ENCODE assay signal across 8 cellular contexts in the genomic region with DNA sequence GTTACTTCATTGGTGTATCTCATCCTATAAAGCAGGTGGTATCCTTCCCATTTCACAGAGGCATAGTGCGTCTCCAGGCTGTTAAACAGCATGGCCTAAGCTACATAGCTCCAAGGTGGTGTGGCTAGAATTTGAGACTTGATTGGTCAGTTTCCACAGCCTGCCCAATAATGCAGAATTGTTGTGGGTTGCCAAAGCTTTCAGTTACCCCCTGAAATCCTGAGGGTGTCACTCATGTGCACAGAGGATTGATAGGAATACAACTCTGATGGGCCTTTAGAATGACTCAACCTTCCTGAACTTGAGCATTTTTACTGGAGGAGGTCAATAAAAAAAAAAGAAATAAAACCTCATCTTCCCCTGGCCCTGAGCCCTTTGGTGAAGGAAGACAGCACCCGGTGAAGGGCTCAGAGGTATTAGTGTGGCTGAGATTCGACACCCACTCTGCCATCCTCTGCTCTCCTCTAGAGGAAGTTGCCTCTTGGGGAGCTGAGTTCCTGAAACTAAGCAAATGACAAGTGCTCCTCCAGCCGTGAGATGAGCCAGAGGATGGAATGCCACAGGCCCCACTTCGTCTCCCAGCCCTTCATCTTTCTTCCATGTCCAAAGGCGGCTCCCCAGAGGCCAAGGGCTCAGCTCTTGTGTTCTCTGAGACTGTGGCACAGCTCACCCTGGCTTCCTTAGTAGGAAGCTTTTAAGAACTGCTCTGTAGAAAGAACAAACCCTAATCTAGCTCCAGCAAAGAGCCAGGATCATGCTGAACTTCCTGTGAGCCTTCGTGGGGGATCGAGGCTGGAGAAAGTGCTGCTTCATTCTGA. TPM values are rescaled to one million over a fixed set of nuclear protein-coding genes. Genes with fewer than 3 reads are reported as not detected.
DNase-seq lines count a peak whose midpoint lies in the region; ATAC-seq and TF ChIP-seq lines count a peak whose summit lies in the region.

No MANE protein-coding gene starts in this region.

- no peak overlapping the region for H3K9ac ChIP-seq in endodermal cell (ENCODE audit: extremely low read depth, low read length, poor library complexity, severe bottlenecking)

- H3K9me3 ChIP-seq in RWPE2 (ENCODE audit: severe bottlenecking) (no peaks in the 10 kb centered on the region), endodermal cell (ENCODE audit: control insufficient read depth, low read length) (no peaks in the 10 kb centered on the region)

- DNase-seq in activated CD4-positive, alpha-beta T cell treated with anti-CD3 and anti-CD28 coated beads for 36 hours = peak; percentile 43
- DNase-seq in activated CD4-positive, alpha-beta T cell treated with anti-CD3 and anti-CD28 coated beads, Interleukin-2, amount 50 U/mL, for 1 hour = no peak
- DNase-seq in RWPE2 (ENCODE audit: low spot score) (no peak), endodermal cell (peak; percentile 58), sciatic nerve (ENCODE audit: low spot score) (no peak), hepatic stellate cell (ENCODE audit: low spot score) (no peak), superior temporal gyrus (ENCODE audit: extremely low spot score) (no peak)

- H3K27ac ChIP-seq in RWPE2 (ENCODE audit: poor library complexity, severe bottlenecking) (peak overlapping the region; percentile 13), endodermal cell (ENCODE audit: low read depth, low read length) (no peak overlapping the region)

- 80 to 85% methylated on average over 5 to 8 of the region's 8 CpGs for WGBS in endodermal cell (ENCODE audit: insufficient coverage in 1 of 2, insufficient read length in 1 of 2), 2 experiments

- no peaks in the 10 kb centered on the region for H3K9me3 Mint-ChIP-seq in activated CD4-positive, alpha-beta T cell treated with anti-CD3 and anti-CD28 coated beads for 36 hours (ENCODE audit: low read depth)
- peaks cover 20% of the 10 kb centered on the region for H3K9me3 Mint-ChIP-seq in endodermal cell

- H3K36me3 ChIP-seq in RWPE2 (ENCODE audit: low read depth) (no peaks in the 10 kb centered on the region), endodermal cell (ENCODE audit: control insufficient read depth, insufficient read depth, low read length) (no peaks in the 10 kb centered on the region)

- TF ChIP-seq CTCF in RWPE2 (IDR thresholded peaks at IDR 0.05; ENCODE audit: poor library complexity, severe bottlenecking) (no peak), endodermal cell (conservative IDR thresholded peaks at IDR 0.05) (no peak)

- POLR2A ChIA-PET in activated CD4-positive, alpha-beta T cell treated with anti-CD3 and anti-CD28 coated beads for 36 hours (lab: Charles Lee) = interaction anchor here (0.7 to 3.0 kb wide), 5 partner anchors 14 to 81 kb away, joined by 3 to 14 read pairs (median 4); a partner anchor contains a TSS

- H3K4me3 Mint-ChIP-seq in activated CD4-positive, alpha-beta T cell treated with anti-CD3 and anti-CD28 coated beads for 36 hours = peak overlapping the region; percentile 93
- H3K4me3 Mint-ChIP-seq in endodermal cell = no peak overlapping the region

- H3K4me3 ChIP-seq in RWPE2 (ENCODE audit: severe bottlenecking) (no peak overlapping the region), endodermal cell (ENCODE audit: low read length) (no peak overlapping the region)

- H3K27me3 Mint-ChIP-seq in activated CD4-positive, alpha-beta T cell treated with anti-CD3 and anti-CD28 coated beads for 36 hours = no peaks in the 10 kb centered on the region
- no peaks in the 10 kb centered on the region for H3K27me3 Mint-ChIP-seq in endodermal cell (ENCODE audit: insufficient read depth)

- H3K4me1 Mint-ChIP-seq in activated CD4-positive, alpha-beta T cell treated with anti-CD3 and anti-CD28 coated beads for 36 hours = peaks cover 45% of the 10 kb centered on the region
- peaks cover 13% of the 10 kb centered on the region for H3K4me1 Mint-ChIP-seq in endodermal cell

- peaks cover 21% of the 10 kb centered on the region for H3K36me3 Mint-ChIP-seq in activated CD4-positive, alpha-beta T cell treated with anti-CD3 and anti-CD28 coated beads for 36 hours (ENCODE audit: low read depth)
- H3K36me3 Mint-ChIP-seq in endodermal cell (ENCODE audit: low read depth) = no peaks in the 10 kb centered on the region

- CTCF ChIA-PET in activated CD4-positive, alpha-beta T cell treated with anti-CD3 and anti-CD28 coated beads for 36 hours (lab: Charles Lee) = interaction anchor here (0.7 to 2.6 kb wide), 12 partner anchors 9 to 97 kb away, joined by 3 to 18 read pairs (median 4); no protein-coding TSS in a partner anchor

- H3K4me1 ChIP-seq in RWPE2 (ENCODE audit: insufficient read depth, poor library complexity, severe bottlenecking) (peaks cover 7% of the 10 kb centered on the region), endodermal cell (ENCODE audit: control insufficient read depth, insufficient read depth, low read length) (no peaks in the 10 kb centered on the region)

- intact Hi-C loops in activated CD4-positive, alpha-beta T cell treated with anti-CD3 and anti-CD28 coated beads for 36 hours (cut with DNase I, micrococcal nuclease) = loop anchor here (5.0 kb wide), 3 partner anchors 72 to 193 kb away; a partner anchor contains a TSS
- intact Hi-C loops in sciatic nerve (cut with DNase I) = no loop called here

- peak overlapping the region; percentile 100 for H3K27ac Mint-ChIP-seq in activated CD4-positive, alpha-beta T cell treated with anti-CD3 and anti-CD28 coated beads for 36 hours
- no peak overlapping the region for H3K27ac Mint-ChIP-seq in endodermal cell

- no peaks in the 10 kb centered on the region for H3K27me3 ChIP-seq in RWPE2 (ENCODE audit: insufficient read depth, poor library complexity, severe bottlenecking)
- no peaks in the 10 kb centered on the region for H3K27me3 ChIP-seq in endodermal cell (ENCODE audit: control insufficient read depth, insufficient read depth, low read length, poor library complexity, severe bottlenecking)

- peak; percentile 50 for ATAC-seq in activated CD4-positive, alpha-beta T cell treated with anti-CD3 and anti-CD28 coated beads for 36 hours
- ATAC-seq in HG02852 (IDR thresholded peaks at IDR 0.05; ENCODE audit: unreplicated experiment) (peak; percentile 47), RWPE2 (ENCODE audit: low read depth) (no peak), sciatic nerve (peak; percentile 28)

RNA-seq across cellular contexts. Expression of a gene that starts 1.0 kb away (rescaled TPM):
- total RNA-seq in activated CD4-positive, alpha-beta T cell treated with anti-CD3 and anti-CD28 coated beads for 36 hours = 10 to 100 TPM; 32.0 to 32.1 TPM
- total RNA-seq in endodermal cell = not detected
- polyA plus RNA-seq in endodermal cell (2013, experiment 1 of 2) = not detected
- not detected for polyA plus RNA-seq in endodermal cell (2013, experiment 2 of 2)
- 11.3 TPM for total RNA-seq in sciatic nerve

Comparison
In these comparisons a context has a peak if more than half of its experiments do, and no peak if none do; other contexts are left out.
1. DNase-seq: peak in activated CD4-positive, alpha-beta T cell treated with anti-CD3 and anti-CD28 coated beads for 36 hours (single experiment) and endodermal cell (single experiment); none in activated CD4-positive, alpha-beta T cell treated with anti-CD3 and anti-CD28 coated beads, Interleukin-2, amount 50 U/mL, for 1 hour (single experiment), RWPE2 (single experiment), sciatic nerve (single experiment), hepatic stellate cell (single experiment) and superior temporal gyrus (single experiment).
2. RNA of a gene that starts 1.0 kb away (total RNA-seq): 32.0 to 32.1 TPM in activated CD4-positive, alpha-beta T cell treated with anti-CD3 and anti-CD28 coated beads for 36 hours and 11.3 TPM in sciatic nerve (single experiment); not detected in endodermal cell; every median in the first group is over 10 times any median in the second.